Comparison of ENCODE assay signal across 24 cellular contexts in genomic region chr12:109269428-109269827, GRCh38. TPM values are rescaled to one million over a fixed set of nuclear protein-coding genes. Genes with fewer than 3 reads are reported as not detected.
"Had no signal": no experiment of that assay in that cellular context is flagged by ENCODE, and none has a peak within 500 bp of the region (broad histone marks: within the 10 kb centered on the region; RNA-seq: fewer than 3 reads in every experiment).

No MANE protein-coding gene starts in this region.

- DNase-seq: activated B cell treated with CpG ODN at 0.5 μM for 24 hours; activated CD4-positive, alpha-beta memory T cell treated with anti-CD3 and anti-CD28 coated beads, Interleukin-2, amount 10 ng/mL, durations not matched to agents 7 days and 5 days; activated CD4-positive, alpha-beta T cell treated with anti-CD3 and anti-CD28 coated beads, Interleukin-2, amount 10 ng/mL, durations not matched to agents 7 days and 5 days; activated gamma-delta T cell; activated naive CD4-positive, alpha-beta T cell treated with anti-CD3 and anti-CD28 coated beads for 36 hours; activated T-cell treated with anti-CD3 and anti-CD28 coated beads for 4 hours; activated T-cell treated with anti-CD3 and anti-CD28 coated beads, Interleukin-2, amount 50 U/mL, for 48 hours; brain microvascular endothelial cell; caudate nucleus; KG1; NCI-H1092; NCI-H1417 treated with DMSO at 0.1 percent for 48 hours; NCI-H1694 treated with DMSO at 0.1 percent for 48 hours; NCI-H2029 treated with DMSO at 0.1 percent for 48 hours; NCI-H345; NCI-H510A; NCI-H526 treated with DMSO at 0.1 percent for 48 hours; SIG-M5; T-helper 17 cell; T-helper 9 cell had no signal

- ATAC-seq: activated T-helper 17 cell treated with anti-CD3 and anti-CD28 coated beads, Interleukin-2, amount 50 U/mL, for 72 hours; T-helper 17 cell had no signal

- H3K27ac ChIP-seq: brain microvascular endothelial cell had no signal

- H3K36me3 ChIP-seq: brain microvascular endothelial cell had no signal

RNA-seq across cellular contexts. Expression of gene FOXN4, which starts 39.7 kb away (rescaled TPM):
- total RNA-seq: activated B cell treated with CpG ODN at 0.5 μM for 24 hours; activated CD4-positive, alpha-beta memory T cell treated with anti-CD3 and anti-CD28 coated beads, Interleukin-2, amount 10 ng/mL, durations not matched to agents 7 days and 5 days; activated CD4-positive, alpha-beta T cell treated with anti-CD3 and anti-CD28 coated beads, Interleukin-2, amount 10 ng/mL, durations not matched to agents 7 days and 5 days; activated CD8-positive, alpha-beta memory T cell treated with anti-CD3 and anti-CD28 coated beads for 36 hours; activated naive CD4-positive, alpha-beta T cell treated with anti-CD3 and anti-CD28 coated beads for 36 hours; activated T-helper 17 cell treated with anti-CD3 and anti-CD28 coated beads, Interleukin-2, amount 50 U/mL, for 72 hours; LHCN-M2; MCF 10A; T-helper 17 cell had no signal
